ENCODE assay signal across 11 cellular contexts in genomic region chr11:93868404-93868803, GRCh38. TPM values are rescaled to one million over a fixed set of nuclear protein-coding genes. Genes with fewer than 3 reads are reported as not detected.
DNase-seq lines count a peak whose midpoint lies in the region; ATAC-seq, FAIRE-seq and TF ChIP-seq lines count a peak whose summit lies in the region.
"Not testable (repeated sequence)": the region's sequence is repeated elsewhere in the genome, so short reads cannot be mapped to it uniquely, and the experiment has no call there.
"Had no signal": no experiment of that assay in that cellular context is flagged by ENCODE, and none has a peak within 500 bp of the region (broad histone marks: within the 10 kb centered on the region; RNA-seq: fewer than 3 reads in every experiment).

No MANE protein-coding gene starts in this region.

- POLR2A ChIA-PET in activated CD8-positive, alpha-beta T cell treated with anti-CD3 and anti-CD28 coated beads for 36 hours (lab: Charles Lee): not testable (repeated sequence)

- H3K36me3 Mint-ChIP-seq in GM23338 (ENCODE audit: low read depth); activated CD8-positive, alpha-beta T cell treated with anti-CD3 and anti-CD28 coated beads for 36 hours (ENCODE audit: low read depth); endodermal cell (ENCODE audit: low read depth); type B pancreatic cell: not testable (repeated sequence)

- not testable (repeated sequence) for H2AFZ ChIP-seq in DND-41 (ENCODE audit: low read depth, low read length); GM23338; OCI-LY3 (ENCODE audit: low read depth, low read length); keratinocyte (ENCODE audit: control insufficient read depth, low read length)

- H3K9me3 ChIP-seq in DND-41 (ENCODE audit: insufficient read depth, low read length, severe bottlenecking); OCI-LY3 (ENCODE audit: insufficient read depth, low read length); endodermal cell (ENCODE audit: control insufficient read depth, low read length); keratinocyte (ENCODE audit: control insufficient read depth, low read depth, low read length): not testable (repeated sequence)

- 89 to 100% methylated on average over 2 of the region's 2 CpGs for WGBS in endodermal cell (ENCODE audit: insufficient coverage in 1 of 2, insufficient read length in 1 of 2), 2 experiments

- H3K27ac ChIP-seq in DND-41 (ENCODE audit: low read length); GM23338 (ENCODE audit: low read depth); OCI-LY3 (ENCODE audit: low read length); endodermal cell (ENCODE audit: low read depth, low read length); keratinocyte (ENCODE audit: control insufficient read depth, insufficient read depth, low read length): not testable (repeated sequence)

- TF ChIP-seq CTCF in DND-41 (IDR thresholded peaks at IDR 0.05; ENCODE audit: borderline replicate concordance, extremely low read depth, low read length, poor library complexity, severe bottlenecking) (peak; percentile 42), GM23338 (conservative IDR thresholded peaks at IDR 0.05; ENCODE audit: low read depth in 2 of 2) (peak; percentile 72 to 79), LNCaP clone FGC (IDR thresholded peaks at IDR 0.05; ENCODE audit: control insufficient read depth, extremely low read depth, insufficient read depth) (peak; percentile 36; the same call in 1 of the 2 replicates), OCI-LY3 (IDR thresholded peaks at IDR 0.05; ENCODE audit: low read depth, low read length) (peak; percentile 58), endodermal cell (conservative IDR thresholded peaks at IDR 0.05) (peak; percentile 73), keratinocyte (optimal IDR thresholded peaks at IDR 0.05 in 1 of 3, IDR thresholded peaks at IDR 0.05 in 1 of 3, conservative IDR thresholded peaks at IDR 0.05 in 1 of 3; ENCODE audit: extremely low read depth in 1 of 3, insufficient read depth in 2 of 3, low read length in 3 of 3) (peak in 2 of 3 experiments; percentile 36 to 43), type B pancreatic cell (conservative IDR thresholded peaks at IDR 0.05) (peak; percentile 61)
- TF ChIP-seq CTCF in activated CD8-positive, alpha-beta T cell treated with anti-CD3 and anti-CD28 coated beads for 36 hours (IDR thresholded peaks at IDR 0.05): peak; percentile 35

- H3K27me3 Mint-ChIP-seq in GM23338 (ENCODE audit: insufficient read depth, low read depth, poor library complexity); activated CD8-positive, alpha-beta T cell treated with anti-CD3 and anti-CD28 coated beads for 36 hours; endodermal cell (ENCODE audit: insufficient read depth); type B pancreatic cell: not testable (repeated sequence)

- not testable (repeated sequence) for H3K27me3 ChIP-seq in DND-41 (ENCODE audit: insufficient read depth, low read length, poor library complexity); GM23338 (ENCODE audit: insufficient read depth); OCI-LY3 (ENCODE audit: low read depth, low read length); keratinocyte (ENCODE audit: control insufficient read depth, extremely low read depth, insufficient read depth, low read length)
- H3K27me3 ChIP-seq in endodermal cell (ENCODE audit: control insufficient read depth, insufficient read depth, low read length, poor library complexity, severe bottlenecking): peaks cover 18% of the 10 kb centered on the region

- not testable (repeated sequence) for H3K36me3 ChIP-seq in DND-41 (ENCODE audit: insufficient read depth, low read length); GM23338 (ENCODE audit: insufficient read depth); OCI-LY3 (replicated peaks; ENCODE audit: low read depth, low read length); endodermal cell (ENCODE audit: control insufficient read depth, insufficient read depth, low read length); keratinocyte (ENCODE audit: control insufficient read depth in 2 of 2, extremely low read depth in 1 of 2, insufficient read depth in 2 of 2, low read length in 2 of 2)

- dilution Hi-C loops in keratinocyte (cut with MboI; ENCODE audit: extremely low pct_ligation_motif_present, low sequenced_read_pairs): not testable (repeated sequence)

- H3K4me1 ChIP-seq in DND-41 (ENCODE audit: insufficient read depth, low read length); GM23338 (ENCODE audit: insufficient read depth); OCI-LY3 (ENCODE audit: low read length); endodermal cell (ENCODE audit: control insufficient read depth, insufficient read depth, low read length); keratinocyte (ENCODE audit: control insufficient read depth, extremely low read depth, insufficient read depth, low read length): not testable (repeated sequence)

- H3K4me2 ChIP-seq in DND-41 (ENCODE audit: insufficient read depth, low read length); GM23338; OCI-LY3 (ENCODE audit: low read length); keratinocyte (ENCODE audit: control insufficient read depth, extremely low read depth, insufficient read depth, low read depth, low read length): not testable (repeated sequence)

- H4K20me1 ChIP-seq in DND-41 (ENCODE audit: insufficient read depth, low read length); GM23338 (replicated peaks; ENCODE audit: insufficient read depth); OCI-LY3 (ENCODE audit: insufficient read depth, low read length); keratinocyte (ENCODE audit: control insufficient read depth, extremely low read depth, insufficient read depth, low read length): not testable (repeated sequence)

- not testable (repeated sequence) for H3K9me1 ChIP-seq in keratinocyte (ENCODE audit: control insufficient read depth, extremely low read depth, insufficient read depth, low read length)

- H3K4me1 Mint-ChIP-seq in GM23338; activated CD8-positive, alpha-beta T cell treated with anti-CD3 and anti-CD28 coated beads for 36 hours (ENCODE audit: low read depth); type B pancreatic cell (ENCODE audit: unreplicated experiment): not testable (repeated sequence)
- peaks cover 20% of the 10 kb centered on the region for H3K4me1 Mint-ChIP-seq in endodermal cell

- CTCF ChIA-PET in activated CD8-positive, alpha-beta T cell treated with anti-CD3 and anti-CD28 coated beads for 36 hours (lab: Charles Lee): not testable (repeated sequence)

- not testable (repeated sequence) for ATAC-seq in DND-41 (ENCODE audit: insufficient read depth, low read depth); GM23338; activated CD8-positive, alpha-beta T cell treated with anti-CD3 and anti-CD28 coated beads for 36 hours

- H3K4me3 ChIP-seq in DND-41 (ENCODE audit: low read depth in 1 of 2, low read length in 2 of 2); GM23338; LNCaP clone FGC (ENCODE audit: low read depth, low read length); OCI-LY3 (ENCODE audit: low read length); endodermal cell (ENCODE audit: low read length); keratinocyte (ENCODE audit: control insufficient read depth in 2 of 3, extremely low read depth in 1 of 3, insufficient read depth in 2 of 3, low read depth in 1 of 3, low read length in 3 of 3): not testable (repeated sequence)

- H3K79me2 ChIP-seq in DND-41 (ENCODE audit: insufficient read depth, low read length); GM23338 (replicated peaks; ENCODE audit: insufficient read depth); OCI-LY3 (ENCODE audit: low read length); keratinocyte (ENCODE audit: control insufficient read depth, insufficient read depth, low read length): not testable (repeated sequence)

- peak; percentile 5 for DNase-seq in DND-41
- peak; percentile 66 for DNase-seq in GM23338 (ENCODE audit: low spot score)
- not testable (repeated sequence) for DNase-seq in LNCaP clone FGC (ENCODE audit: low read depth); activated CD8-positive, alpha-beta T cell treated with anti-CD3 and anti-CD28 coated beads for 36 hours; keratinocyte (ENCODE audit: low read depth, low spot score); type B pancreatic cell (ENCODE audit: extremely low spot score, unreplicated experiment)
- peak; percentile 55 for DNase-seq in endodermal cell

- H3F3A ChIP-seq in GM23338 (replicated peaks; ENCODE audit: low read depth): not testable (repeated sequence)

- not testable (repeated sequence) for H3K4me3 Mint-ChIP-seq in GM23338; activated CD8-positive, alpha-beta T cell treated with anti-CD3 and anti-CD28 coated beads for 36 hours; endodermal cell; type B pancreatic cell

- not testable (repeated sequence) for H3K9ac ChIP-seq in DND-41 (ENCODE audit: low read depth, low read length); OCI-LY3 (ENCODE audit: low read length); endodermal cell (ENCODE audit: extremely low read depth, low read length, poor library complexity, severe bottlenecking); keratinocyte (ENCODE audit: control insufficient read depth, extremely low read depth, insufficient read depth, low read length)

- intact Hi-C loops in activated CD8-positive, alpha-beta T cell treated with anti-CD3 and anti-CD28 coated beads for 36 hours (cut with micrococcal nuclease): not testable (repeated sequence)

- not testable (repeated sequence) for FAIRE-seq in keratinocyte (lab: Jason Lieb, UNC)

- not testable (repeated sequence) for H3K9me3 Mint-ChIP-seq in GM23338; activated CD8-positive, alpha-beta T cell treated with anti-CD3 and anti-CD28 coated beads for 36 hours; endodermal cell; type B pancreatic cell

- not testable (repeated sequence) for H3K9me2 ChIP-seq in GM23338 (ENCODE audit: insufficient read depth)

- not testable (repeated sequence) for H3K27ac Mint-ChIP-seq in GM23338; activated CD8-positive, alpha-beta T cell treated with anti-CD3 and anti-CD28 coated beads for 36 hours; endodermal cell; type B pancreatic cell

RNA-seq across cellular contexts. Expression of gene VSTM5, which starts 18.0 kb away (rescaled TPM):
- 0.66 and 0.70 TPM in 2 replicates for total RNA-seq in GM23338 (2014; rRNA removed; shearing (Covaris generic))
- polyA plus RNA-seq in GM23338 (2016; fragmentation: Nextera tagmentation; extraction: Ambion mirVana) (0.21 and 0.37 TPM in 2 replicates), keratinocyte (0.13 to 0.16 TPM (median 0.15 TPM) in 3 replicates)
- total RNA-seq in activated CD8-positive, alpha-beta T cell treated with anti-CD3 and anti-CD28 coated beads for 36 hours: not detected
- total RNA-seq in endodermal cell (under 1 TPM; 0.29 to 0.75 TPM), type B pancreatic cell (ENCODE audit: low replicate concordance) (0.24 TPM in 1 of 2 replicates, not detected in the other)
- polyA plus RNA-seq in endodermal cell (2013, experiment 1 of 2): 0.25 TPM
- polyA plus RNA-seq in endodermal cell (2013, experiment 2 of 2): 0.25 TPM
- not detected for polyA plus RNA-seq in keratinocyte (2011; ENCODE audit: low read depth)
- polyA plus RNA-seq in keratinocyte (2011; cell fraction: cytosol; rRNA removed): 0.08 and 0.11 TPM in 2 replicates
- 0.48 and 0.85 TPM in 2 replicates for polyA plus RNA-seq in keratinocyte (2011; cell fraction: nucleus; rRNA removed)
- polyA plus RNA-seq in keratinocyte (2012; ENCODE audit: low replicate concordance): 0.49 TPM in 1 of 2 replicates, not detected in the other
- 0.29 TPM in 1 of 3 replicates, not detected in the others for polyA minus RNA-seq in keratinocyte
- not detected for polyA minus RNA-seq in keratinocyte (2011; cell fraction: cytosol; rRNA and poly(A)+ RNA removed)
- 0.11 and 0.31 TPM in 2 replicates for polyA minus RNA-seq in keratinocyte (2011; cell fraction: nucleus; rRNA and poly(A)+ RNA removed)
- total RNA-seq: activated T-helper 1 cell treated with anti-CD3 and anti-CD28 coated beads, Interleukin-12 subunit alpha, Interleukin-12 subunit beta, Interleukin-2, Interleukin-4 antibody, amounts not matched to agents 30 ng/mL and 10 ng/mL and 1 ng/mL, durations not matched to agents 14 hours and 24 hours and 36 hours; CD8-positive, alpha-beta memory T cell; myocyte had no signal
- polyA plus RNA-seq: CD8-positive, alpha-beta memory T cell had no signal
